8 cellular contexts compared by ENCODE assay signal in genomic region chr19:14073232-14073924, GRCh38. TPM values are rescaled to one million over a fixed set of nuclear protein-coding genes. Genes with fewer than 3 reads are reported as not detected.
DNase-seq lines count a peak whose midpoint lies in the region; ATAC-seq and TF ChIP-seq lines count a peak whose summit lies in the region.

No MANE protein-coding gene starts in this region.

- peaks cover 15 to 63% of the 10 kb centered on the region in 2 donors for H3K4me1 ChIP-seq in left lung

- H3K36me3 ChIP-seq in left lung, result no peaks in the 10 kb centered on the region

- CTCF ChIA-PET in GM10248 (lab: Yijun Ruan, JAX), result interaction anchor here (0.6 to 6.9 kb wide), 29 partner anchors 9 to 300 kb away, joined by 3 to 106 read pairs (median 5); partner anchors contain the start of genes ASF1B, C19orf53, IL27RA and NANOS3

- peak overlapping the region; percentile 76 to 85 for H3K4me3 ChIP-seq in left lung

- H3K9me3 ChIP-seq in left lung, result no peaks in the 10 kb centered on the region

- DNase-seq in GM10248 (ENCODE audit: extremely low spot score), result peak; percentile 83
- peak; percentile 80 for DNase-seq in NCI-H2171 (lab: John Stamatoyannopoulos, UW)
- peak; percentile 67 to 71 for DNase-seq in activated CD4-positive, alpha-beta T cell treated with anti-CD3 and anti-CD28 coated beads for 4 hours
- peak; percentile 32 for DNase-seq in dedifferentiated amniotic fluid mesenchymal stem cell (ENCODE audit: extremely low spot score)
- DNase-seq in left lung, result peak; percentile 77 to 95
- peak; percentile 65 for DNase-seq in stimulated activated CD4-positive, alpha-beta T cell treated with anti-CD3 and anti-CD28 coated beads, Interleukin-2, amount 100 ng/mL, for 4 hours (ENCODE audit: low read depth)

- ATAC-seq in HG02610 (IDR thresholded peaks at IDR 0.05; ENCODE audit: unreplicated experiment), result peak; percentile 39
- peak; percentile 37 for ATAC-seq in left lung
- ATAC-seq in HG02852 (IDR thresholded peaks at IDR 0.05; ENCODE audit: unreplicated experiment), result no peak

- peak overlapping the region; percentile 93 for H3K27ac ChIP-seq in left lung

- TF ChIP-seq CTCF in GM10248 (IDR thresholded peaks at IDR 0.05; ENCODE audit: control extremely low read depth, extremely low read depth, low read depth, missing control alignments) (peak; percentile 90), left lung (IDR thresholded peaks at IDR 0.05) (peak in 1 of 2 donors; percentile 48)

- H3K27me3 ChIP-seq in left lung, result peaks cover 0 to 14% of the 10 kb centered on the region in 2 donors

- POLR2A ChIA-PET in GM10248 (lab: Yijun Ruan, JAX), result interaction anchor here (0.5 kb wide), 1 partner anchor 1765 kb away, joined by 10 read pairs; no protein-coding TSS in a partner anchor

- intact Hi-C loops in left lung (cut with DNase I), result no loop called here

RNA-seq across cellular contexts. Expression of gene MISP3, which starts 0.8 kb away (rescaled TPM):
- 10 to 100 TPM in 1 of 2 donors, 1 to 10 TPM in 1; 6.3 to 10.8 TPM for total RNA-seq in left lung

RNA-seq across cellular contexts. Expression of gene PALM3, which starts 11.5 kb away (rescaled TPM):
- 1 to 10 TPM; 6.0 to 8.7 TPM for total RNA-seq in left lung

RNA-seq across cellular contexts. Expression of gene C19orf67, which starts 12.2 kb away (rescaled TPM):
- total RNA-seq in left lung, result not detected

RNA-seq across cellular contexts. Expression of gene SAMD1, which starts 17.2 kb away (rescaled TPM):
- 10 to 100 TPM; 40.4 to 56.9 TPM for total RNA-seq in left lung

RNA-seq across cellular contexts. Expression of gene IL27RA, which starts 41.8 kb away (rescaled TPM):
- 10 to 100 TPM; 14.0 to 17.4 TPM for total RNA-seq in left lung

Comparison
In these comparisons a context has a peak if more than half of its experiments do, and no peak if none do; other contexts are left out.
1. DNase-seq: peak in every context shown above with its lines; median percentile 86 in left lung; 83 in GM10248; 80 in NCI-H2171; 69 in activated CD4-positive, alpha-beta T cell treated with anti-CD3 and anti-CD28 coated beads for 4 hours; 65 in stimulated activated CD4-positive, alpha-beta T cell treated with anti-CD3 and anti-CD28 coated beads, Interleukin-2, amount 100 ng/mL, for 4 hours; 32 in dedifferentiated amniotic fluid mesenchymal stem cell.